Comparison of ENCODE assay signal across 8 cellular contexts in the genomic region with DNA sequence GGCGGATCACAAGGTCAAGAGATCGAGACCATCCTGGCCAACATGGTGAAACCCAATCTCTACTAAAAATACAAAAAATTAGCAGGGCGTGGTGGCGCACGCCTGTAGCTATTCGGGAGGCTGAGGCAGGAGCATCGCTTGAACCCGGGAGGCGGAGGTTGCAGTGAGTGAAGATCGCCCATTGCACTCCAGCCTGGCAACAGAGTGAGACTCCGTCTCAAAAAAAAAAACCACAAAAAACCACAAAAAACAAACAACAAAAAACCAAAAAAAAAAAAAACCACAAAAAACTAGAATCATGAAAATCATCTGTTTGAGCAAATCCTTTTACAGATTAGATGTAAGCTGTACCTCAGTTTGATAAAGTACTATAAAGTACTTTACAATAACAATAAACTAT. TPM values are rescaled to one million over a fixed set of nuclear protein-coding genes. Genes with fewer than 3 reads are reported as not detected.
DNase-seq lines count a peak whose midpoint lies in the region; ATAC-seq, FAIRE-seq and TF ChIP-seq lines count a peak whose summit lies in the region.
"Not testable (repeated sequence)": the region's sequence is repeated elsewhere in the genome, so short reads cannot be mapped to it uniquely, and the experiment has no call there.

No MANE protein-coding gene starts in this region.

- peaks cover 0 to 15% (median 2%) of the 10 kb centered on the region in 4 donors for H3K36me3 ChIP-seq in esophagus muscularis mucosa
- not testable (repeated sequence) for H3K36me3 ChIP-seq in lower lobe of right lung, prostate gland

- POLR2A ChIA-PET in activated CD4-positive, alpha-beta T cell treated with anti-CD3 and anti-CD28 coated beads, Interleukin-2, amount 10 ng/mL, durations not matched to agents 7 days and 5 days (lab: Charles Lee), result interaction anchor here (0.6 kb wide), 1 partner anchor 48 kb away, joined by 3 read pairs; no protein-coding TSS in a partner anchor

- H3K4me3 ChIP-seq in astrocyte of the spinal cord (ENCODE audit: low read depth, low read length), result peak overlapping the region; percentile 70
- peak overlapping the region; percentile 79 to 87 (median 80) for H3K4me3 ChIP-seq in esophagus muscularis mucosa
- peak overlapping the region; percentile 68 for H3K4me3 ChIP-seq in lower lobe of right lung
- peak overlapping the region; percentile 62 to 87 for H3K4me3 ChIP-seq in prostate gland

- peak overlapping the region; percentile 91 for H3K4me3 Mint-ChIP-seq in activated CD4-positive, alpha-beta T cell treated with anti-CD3 and anti-CD28 coated beads, Interleukin-2, amount 10 ng/mL, durations not matched to agents 7 days and 5 days
- peak overlapping the region; percentile 98 for H3K4me3 Mint-ChIP-seq in type B pancreatic cell

- peak overlapping the region; percentile 92 to 99 (median 98) for H3K27ac ChIP-seq in esophagus muscularis mucosa (replicated peaks in 1 of 4)
- peak overlapping the region; percentile 98 for H3K27ac ChIP-seq in lower lobe of right lung
- peak overlapping the region in 1 of 2 donors; percentile 96 for H3K27ac ChIP-seq in prostate gland

- peak overlapping the region; percentile 99 for H3K27ac Mint-ChIP-seq in activated CD4-positive, alpha-beta T cell treated with anti-CD3 and anti-CD28 coated beads, Interleukin-2, amount 10 ng/mL, durations not matched to agents 7 days and 5 days
- peak overlapping the region; percentile 99 for H3K27ac Mint-ChIP-seq in type B pancreatic cell

- TF ChIP-seq EP300 in esophagus muscularis mucosa (IDR thresholded peaks at IDR 0.05), result not testable (repeated sequence)

- H3K27me3 Mint-ChIP-seq in activated CD4-positive, alpha-beta T cell treated with anti-CD3 and anti-CD28 coated beads, Interleukin-2, amount 10 ng/mL, durations not matched to agents 7 days and 5 days; type B pancreatic cell: not testable (repeated sequence)

- H3K4me1 ChIP-seq in esophagus muscularis mucosa (peaks cover 33 to 62% (median 52%) of the 10 kb centered on the region in 4 donors), lower lobe of right lung (peaks cover 44% of the 10 kb centered on the region)
- not testable (repeated sequence) for H3K4me1 ChIP-seq in prostate gland (replicated peaks)

- H3K9me3 ChIP-seq in esophagus muscularis mucosa, lower lobe of right lung, prostate gland: not testable (repeated sequence)

- TF ChIP-seq POLR2A in esophagus muscularis mucosa (IDR thresholded peaks at IDR 0.05; ENCODE audit: low read depth); prostate gland (IDR thresholded peaks at IDR 0.05): not testable (repeated sequence)

- DNase-seq in NCI-H69 (lab: John Stamatoyannopoulos, UW), result peak; percentile 18
- DNase-seq in activated CD4-positive, alpha-beta T cell treated with anti-CD3 and anti-CD28 coated beads, Interleukin-2, amount 10 ng/mL, durations not matched to agents 7 days and 5 days, result peak; percentile 36
- not testable (repeated sequence) for DNase-seq in astrocyte of the spinal cord (ENCODE audit: low read depth, low spot score); esophagus muscularis mucosa (ENCODE audit: extremely low spot score); lower lobe of right lung; prostate gland (ENCODE audit: low spot score); type B pancreatic cell (ENCODE audit: extremely low spot score, unreplicated experiment)

- intact Hi-C loops in esophagus muscularis mucosa (cut with DNase I) (loop anchor here (2.0 kb wide), 2 partner anchors 50 to 258 kb away; partner anchors contain the start of gene PPIA), prostate gland (cut with DNase I) (loop anchor here (2.0 to 5.0 kb wide), 5 partner anchors 41 to 264 kb away; partner anchors contain the start of genes PPIA, PURB, TMED4 and ZMIZ2)
- intact Hi-C loops in lower lobe of right lung (cut with DNase I), result not testable (repeated sequence)

- in situ Hi-C loops in astrocyte of the spinal cord (cut with HindIII; ENCODE audit: low sequenced_read_pairs), result not testable (repeated sequence)

- ATAC-seq in lower lobe of right lung, result not testable (repeated sequence)

- H3K36me3 Mint-ChIP-seq in activated CD4-positive, alpha-beta T cell treated with anti-CD3 and anti-CD28 coated beads, Interleukin-2, amount 10 ng/mL, durations not matched to agents 7 days and 5 days (ENCODE audit: low read depth), result peaks cover 32% of the 10 kb centered on the region
- peaks cover 12% of the 10 kb centered on the region for H3K36me3 Mint-ChIP-seq in type B pancreatic cell

- FAIRE-seq in G401.6 (lab: Jason Lieb, UNC), result peak; percentile 11

- not testable (repeated sequence) for TF ChIP-seq CTCF in astrocyte of the spinal cord (IDR thresholded peaks at IDR 0.05; ENCODE audit: low read depth, low read length); esophagus muscularis mucosa (IDR thresholded peaks at IDR 0.05); lower lobe of right lung (IDR thresholded peaks at IDR 0.05); prostate gland (IDR thresholded peaks at IDR 0.05); type B pancreatic cell (conservative IDR thresholded peaks at IDR 0.05)

- H3K4me1 Mint-ChIP-seq in activated CD4-positive, alpha-beta T cell treated with anti-CD3 and anti-CD28 coated beads, Interleukin-2, amount 10 ng/mL, durations not matched to agents 7 days and 5 days, result peaks cover 47% of the 10 kb centered on the region
- H3K4me1 Mint-ChIP-seq in type B pancreatic cell (ENCODE audit: unreplicated experiment), result peaks cover 34% of the 10 kb centered on the region

- H3K27me3 ChIP-seq in esophagus muscularis mucosa; lower lobe of right lung (ENCODE audit: low read depth); prostate gland (replicated peaks; ENCODE audit: insufficient read depth): not testable (repeated sequence)

- not testable (repeated sequence) for H3K9me3 Mint-ChIP-seq in activated CD4-positive, alpha-beta T cell treated with anti-CD3 and anti-CD28 coated beads, Interleukin-2, amount 10 ng/mL, durations not matched to agents 7 days and 5 days; type B pancreatic cell

- CTCF ChIA-PET in activated CD4-positive, alpha-beta T cell treated with anti-CD3 and anti-CD28 coated beads, Interleukin-2, amount 10 ng/mL, durations not matched to agents 7 days and 5 days (lab: Charles Lee), result interaction anchor here (0.6 to 4.1 kb wide), 14 partner anchors 9 to 277 kb away, joined by 3 to 14 read pairs (median 6); partner anchors contain the start of gene DDX56

- 57% methylated on average over 11 of the region's 11 CpGs for WGBS in esophagus muscularis mucosa
- 58% methylated on average over 11 of the region's 11 CpGs for WGBS in prostate gland

RNA-seq across cellular contexts. Expression of gene H2AZ2, which starts 1.5 kb away (rescaled TPM):
- total RNA-seq in activated CD4-positive, alpha-beta T cell treated with anti-CD3 and anti-CD28 coated beads, Interleukin-2, amount 10 ng/mL, durations not matched to agents 7 days and 5 days, result 100 to 1,000 TPM; 327 to 404 TPM
- 100 to 1,000 TPM; 175 to 227 (median 203) TPM for total RNA-seq in esophagus muscularis mucosa
- total RNA-seq in lower lobe of right lung, result 139 TPM
- total RNA-seq in prostate gland, result 100 to 1,000 TPM; 111 to 146 TPM
- total RNA-seq in type B pancreatic cell (ENCODE audit: low replicate concordance), result 116 and 239 TPM in 2 replicates

RNA-seq across cellular contexts. Expression of gene PURB, which starts 38.9 kb away (rescaled TPM):
- total RNA-seq in activated CD4-positive, alpha-beta T cell treated with anti-CD3 and anti-CD28 coated beads, Interleukin-2, amount 10 ng/mL, durations not matched to agents 7 days and 5 days, result 10 to 100 TPM; 22.9 to 24.1 TPM
- 10 to 100 TPM; 40.9 to 50.2 (median 46.3) TPM for total RNA-seq in esophagus muscularis mucosa
- total RNA-seq in lower lobe of right lung, result 23.9 TPM
- total RNA-seq in prostate gland, result 10 to 100 TPM; 21.9 to 22.0 TPM
- total RNA-seq in type B pancreatic cell (ENCODE audit: low replicate concordance), result 24.8 and 29.0 TPM in 2 replicates

RNA-seq across cellular contexts. Expression of gene PPIA, which starts 49.9 kb away (rescaled TPM):
- total RNA-seq in activated CD4-positive, alpha-beta T cell treated with anti-CD3 and anti-CD28 coated beads, Interleukin-2, amount 10 ng/mL, durations not matched to agents 7 days and 5 days, result 1,000 to 10,000 TPM; 1,993 to 2,183 TPM
- total RNA-seq in esophagus muscularis mucosa, result 1,000 to 10,000 TPM; 1,223 to 1,666 (median 1,462) TPM
- 964 TPM for total RNA-seq in lower lobe of right lung
- 1,000 to 10,000 TPM in 1 of 2 donors, 100 to 1,000 TPM in 1; 957 to 1,544 TPM for total RNA-seq in prostate gland
- total RNA-seq in type B pancreatic cell (ENCODE audit: low replicate concordance), result 1,428 and 1,469 TPM in 2 replicates
